Comparison of ENCODE assay signal across 27 cellular contexts in the genomic region with DNA sequence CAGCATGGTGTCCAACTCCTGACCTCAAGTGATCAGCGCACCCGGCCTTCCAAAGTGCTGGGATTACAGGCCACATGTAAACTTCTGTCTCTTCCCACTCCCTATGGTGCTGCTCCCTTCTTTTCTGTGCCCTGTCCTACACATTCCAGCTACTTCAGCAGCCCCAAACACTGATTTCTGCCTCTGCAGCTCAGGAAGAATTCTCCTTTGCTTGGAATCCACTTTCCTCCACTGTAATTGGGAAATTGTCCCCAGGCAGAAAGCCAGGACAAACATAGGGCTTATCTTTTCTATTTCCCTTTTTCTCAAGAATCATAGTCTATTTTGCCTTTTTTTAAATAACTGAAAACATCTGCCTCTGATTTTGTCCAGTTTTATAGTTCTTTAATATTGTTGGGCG. TPM values are rescaled to one million over a fixed set of nuclear protein-coding genes. Genes with fewer than 3 reads are reported as not detected.
DNase-seq lines count a peak whose midpoint lies in the region; ATAC-seq and TF ChIP-seq lines count a peak whose summit lies in the region.
"Had no signal": no experiment of that assay in that cellular context is flagged by ENCODE, and none has a peak within 500 bp of the region (broad histone marks: within the 10 kb centered on the region; RNA-seq: fewer than 3 reads in every experiment).

No MANE protein-coding gene starts in this region.

- no peak overlapping the region for H3K4me3 ChIP-seq in SK-N-SH (ENCODE audit: low read depth in 2 of 2, low read length in 1 of 2)
- no peak overlapping the region for H3K4me3 ChIP-seq in cardiac fibroblast (replicated peaks in 1 of 2; ENCODE audit: low read depth in 2 of 2, low read length in 2 of 2)
- H3K4me3 ChIP-seq in left ventricle myocardium inferior = no peak overlapping the region
- no peak overlapping the region for H3K4me3 ChIP-seq in Peyer's patch
- H3K4me3 ChIP-seq in ascending aorta = no peak overlapping the region
- H3K4me3 ChIP-seq: K562, uterus had no signal

- POLR2A ChIA-PET in SK-N-SH (lab: Yijun Ruan, JAX) = interaction anchor here (0.6 kb wide), 1 partner anchor 32 kb away, joined by 3 read pairs; no protein-coding TSS in a partner anchor

- H4K20me1 ChIP-seq in SK-N-SH (ENCODE audit: insufficient read depth) = no peaks in the 10 kb centered on the region

- no peaks in the 10 kb centered on the region for H3K9me3 ChIP-seq in SK-N-SH
- no peaks in the 10 kb centered on the region for H3K9me3 ChIP-seq in left ventricle myocardium inferior (replicated peaks)
- no peaks in the 10 kb centered on the region for H3K9me3 ChIP-seq in Peyer's patch
- H3K9me3 ChIP-seq in ascending aorta = no peaks in the 10 kb centered on the region
- H3K9me3 ChIP-seq: uterus had no signal

- 83% methylated on average over 3 of the region's 3 CpGs for WGBS in SK-N-SH (ENCODE audit: low lambda C conversion rate)

- TF ChIP-seq POLR2A in Peyer's patch (IDR thresholded peaks at IDR 0.05) = no peak

- H3F3A ChIP-seq in SK-N-SH (replicated peaks; ENCODE audit: insufficient read depth) = no peaks in the 10 kb centered on the region

- no peak for TF ChIP-seq CTCF in SK-N-SH (IDR thresholded peaks at IDR 0.05)
- no peak for TF ChIP-seq CTCF in cardiac fibroblast (IDR thresholded peaks at IDR 0.05; ENCODE audit: low read depth, low read length)
- TF ChIP-seq CTCF in left ventricle myocardium inferior (IDR thresholded peaks at IDR 0.05; ENCODE audit: borderline replicate concordance) = no peak
- TF ChIP-seq CTCF in Peyer's patch (IDR thresholded peaks at IDR 0.05) = no peak
- TF ChIP-seq CTCF in ascending aorta (IDR thresholded peaks at IDR 0.05) = no peak

- no peak; the same call in 2 of the 3 replicates for ATAC-seq in SK-N-SH treated with all-trans-retinoic acid at 6 μM for 48 hours
- ATAC-seq: PC-3 had no signal

- H3K9me2 ChIP-seq in SK-N-SH = no peaks in the 10 kb centered on the region

- DNase-seq in SK-N-SH = no peak
- DNase-seq in cardiac fibroblast (ENCODE audit: low read depth in 2 of 2) = peak; percentile 52 to 89
- DNase-seq in left ventricle myocardium inferior = no peak
- DNase-seq in stromal cell of bone marrow (ENCODE audit: low read depth) = peak; percentile 36
- no peak for DNase-seq in retina
- DNase-seq in Peyer's patch = no peak
- no peak for DNase-seq in ascending aorta (ENCODE audit: low spot score in 2 of 2)
- DNase-seq: activated B cell treated with CpG ODN at 0.5 μM for 24 hours; activated naive CD4-positive, alpha-beta T cell treated with anti-CD3 and anti-CD28 coated beads, Interleukin-2, amount 50 U/mL, for 16 hours; AML-193; anterior cingulate cortex; CD4-positive, alpha-beta memory T cell; head of caudate nucleus; kidney glomerular epithelial cell; mammary epithelial cell; NCI-H2029; NCI-H526; NK-92 treated with Interleukin-12 subunit alpha and Interleukin-12 subunit beta, amount 100 ng/mL, for 24 hours; PC-3; SHP77; stimulated activated naive CD4-positive, alpha-beta T cell; SW 1271; T1000; uterus had no signal

- no peak for TF ChIP-seq EP300 in SK-N-SH (IDR thresholded peaks at IDR 0.05; ENCODE audit: borderline replicate concordance in 1 of 2, low read depth in 1 of 2, low read length in 1 of 2)

- no peak overlapping the region for H2AFZ ChIP-seq in SK-N-SH (ENCODE audit: low read depth)

- H3K4me2 ChIP-seq in SK-N-SH = peak overlapping the region; percentile 15; the same call in 1 of the 2 replicates

- H3K27me3 ChIP-seq in SK-N-SH (ENCODE audit: insufficient read depth) = no peaks in the 10 kb centered on the region
- no peaks in the 10 kb centered on the region for H3K27me3 ChIP-seq in left ventricle myocardium inferior (ENCODE audit: low read depth)
- no peaks in the 10 kb centered on the region for H3K27me3 ChIP-seq in Peyer's patch
- H3K27me3 ChIP-seq in ascending aorta = no peaks in the 10 kb centered on the region
- H3K27me3 ChIP-seq: uterus had no signal

- intact Hi-C loops in left ventricle myocardium inferior (cut with micrococcal nuclease) = no loop called here
- intact Hi-C loops in ascending aorta (cut with DNase I) = no loop called here

- H3K4me1 ChIP-seq in SK-N-SH (ENCODE audit: control insufficient read depth in 1 of 2, insufficient read depth in 2 of 2, low read depth in 1 of 2, low read length in 1 of 2) (no peaks in the 10 kb centered on the region), left ventricle myocardium inferior (no peaks in the 10 kb centered on the region), Peyer's patch (no peaks in the 10 kb centered on the region), ascending aorta (no peaks in the 10 kb centered on the region)
- H3K4me1 ChIP-seq: uterus had no signal

- TF ChIP-seq RAD21 in SK-N-SH (IDR thresholded peaks at IDR 0.05; ENCODE audit: low read length) = no peak

- no peak overlapping the region for H3K9ac ChIP-seq in SK-N-SH

- H3K36me3 ChIP-seq in SK-N-SH (replicated peaks in 1 of 2; ENCODE audit: control insufficient read depth in 1 of 2, insufficient read depth in 2 of 2, low read length in 1 of 2) = no peaks in the 10 kb centered on the region
- no peaks in the 10 kb centered on the region for H3K36me3 ChIP-seq in left ventricle myocardium inferior
- H3K36me3 ChIP-seq in Peyer's patch = no peaks in the 10 kb centered on the region
- H3K36me3 ChIP-seq in ascending aorta = no peaks in the 10 kb centered on the region
- H3K36me3 ChIP-seq: uterus had no signal

- H3K27ac ChIP-seq in SK-N-SH (ENCODE audit: low read depth in 2 of 2, low read length in 1 of 2) (no peak overlapping the region), left ventricle myocardium inferior (replicated peaks) (peak overlapping the region; percentile 69), Peyer's patch (no peak overlapping the region), ascending aorta (no peak overlapping the region)
- H3K27ac ChIP-seq: 22Rv1, uterus had no signal

- H3K79me2 ChIP-seq in SK-N-SH (ENCODE audit: insufficient read depth) = no peaks in the 10 kb centered on the region

- CTCF ChIA-PET in SK-N-SH (lab: Yijun Ruan, JAX) = interaction anchor here (1.0 kb wide), 1 partner anchor 9 kb away, joined by 4 read pairs; no protein-coding TSS in a partner anchor

TF ChIP-seq in SK-N-SH, 30 proteins besides CTCF, POLR2A, EP300 and RAD21:
- no peak for TF ChIP-seq TEAD4 (IDR thresholded peaks at IDR 0.05; ENCODE audit: borderline replicate concordance, insufficient read depth)
- TF ChIP-seq RFX5 (IDR thresholded peaks at IDR 0.05; ENCODE audit: low read length) = no peak
- TF ChIP-seq MXI1 (IDR thresholded peaks at IDR 0.05; ENCODE audit: low read depth, low read length) = no peak
- TF ChIP-seq, protein P1, sequence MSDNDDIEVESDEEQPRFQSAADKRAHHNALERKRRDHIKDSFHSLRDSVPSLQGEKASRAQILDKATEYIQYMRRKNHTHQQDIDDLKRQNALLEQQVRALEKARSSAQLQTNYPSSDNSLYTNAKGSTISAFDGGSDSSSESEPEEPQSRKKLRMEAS (IDR thresholded peaks at IDR 0.05; ENCODE audit: low read depth) = no peak

TF ChIP-seq in SK-N-SH treated with all-trans-retinoic acid at 6 μM for 48 hours, 23 proteins besides CTCF, POLR2A, EP300 and RAD21:
- TF ChIP-seq, protein P2, sequence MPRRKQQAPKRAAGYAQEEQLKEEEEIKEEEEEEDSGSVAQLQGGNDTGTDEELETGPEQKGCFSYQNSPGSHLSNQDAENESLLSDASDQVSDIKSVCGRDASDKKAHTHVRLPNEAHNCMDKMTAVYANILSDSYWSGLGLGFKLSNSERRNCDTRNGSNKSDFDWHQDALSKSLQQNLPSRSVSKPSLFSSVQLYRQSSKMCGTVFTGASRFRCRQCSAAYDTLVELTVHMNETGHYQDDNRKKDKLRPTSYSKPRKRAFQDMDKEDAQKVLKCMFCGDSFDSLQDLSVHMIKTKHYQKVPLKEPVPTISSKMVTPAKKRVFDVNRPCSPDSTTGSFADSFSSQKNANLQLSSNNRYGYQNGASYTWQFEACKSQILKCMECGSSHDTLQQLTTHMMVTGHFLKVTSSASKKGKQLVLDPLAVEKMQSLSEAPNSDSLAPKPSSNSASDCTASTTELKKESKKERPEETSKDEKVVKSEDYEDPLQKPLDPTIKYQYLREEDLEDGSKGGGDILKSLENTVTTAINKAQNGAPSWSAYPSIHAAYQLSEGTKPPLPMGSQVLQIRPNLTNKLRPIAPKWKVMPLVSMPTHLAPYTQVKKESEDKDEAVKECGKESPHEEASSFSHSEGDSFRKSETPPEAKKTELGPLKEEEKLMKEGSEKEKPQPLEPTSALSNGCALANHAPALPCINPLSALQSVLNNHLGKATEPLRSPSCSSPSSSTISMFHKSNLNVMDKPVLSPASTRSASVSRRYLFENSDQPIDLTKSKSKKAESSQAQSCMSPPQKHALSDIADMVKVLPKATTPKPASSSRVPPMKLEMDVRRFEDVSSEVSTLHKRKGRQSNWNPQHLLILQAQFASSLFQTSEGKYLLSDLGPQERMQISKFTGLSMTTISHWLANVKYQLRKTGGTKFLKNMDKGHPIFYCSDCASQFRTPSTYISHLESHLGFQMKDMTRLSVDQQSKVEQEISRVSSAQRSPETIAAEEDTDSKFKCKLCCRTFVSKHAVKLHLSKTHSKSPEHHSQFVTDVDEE (CRISPR knock-in tag; IDR thresholded peaks at IDR 0.05) = no peak
- TF ChIP-seq, protein P3, sequence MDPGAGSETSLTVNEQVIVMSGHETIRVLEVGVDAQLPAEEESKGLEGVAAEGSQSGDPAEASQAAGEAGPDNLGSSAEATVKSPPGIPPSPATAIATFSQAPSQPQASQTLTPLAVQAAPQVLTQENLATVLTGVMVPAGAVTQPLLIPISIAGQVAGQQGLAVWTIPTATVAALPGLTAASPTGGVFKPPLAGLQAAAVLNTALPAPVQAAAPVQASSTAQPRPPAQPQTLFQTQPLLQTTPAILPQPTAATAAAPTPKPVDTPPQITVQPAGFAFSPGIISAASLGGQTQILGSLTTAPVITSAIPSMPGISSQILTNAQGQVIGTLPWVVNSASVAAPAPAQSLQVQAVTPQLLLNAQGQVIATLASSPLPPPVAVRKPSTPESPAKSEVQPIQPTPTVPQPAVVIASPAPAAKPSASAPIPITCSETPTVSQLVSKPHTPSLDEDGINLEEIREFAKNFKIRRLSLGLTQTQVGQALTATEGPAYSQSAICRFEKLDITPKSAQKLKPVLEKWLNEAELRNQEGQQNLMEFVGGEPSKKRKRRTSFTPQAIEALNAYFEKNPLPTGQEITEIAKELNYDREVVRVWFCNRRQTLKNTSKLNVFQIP (CRISPR knock-in tag; IDR thresholded peaks at IDR 0.05; ENCODE audit: borderline replicate concordance, low read depth) = no peak
- no peak for TF ChIP-seq ZFP30 (CRISPR knock-in tag; IDR thresholded peaks at IDR 0.05)

RNA-seq across cellular contexts. Expression of a gene that starts 21.3 kb away (rescaled TPM):
- 56.3 and 63.8 TPM in 2 replicates for polyA plus RNA-seq in SK-N-SH (2012; rRNA removed)
- 63.6 and 66.2 TPM in 2 replicates for polyA plus RNA-seq in SK-N-SH (2012; cell fraction: cytosol; rRNA removed)
- polyA plus RNA-seq in SK-N-SH (2012; cell fraction: nucleus; rRNA removed) = 20.9 and 39.2 TPM in 2 replicates
- total RNA-seq in left ventricle myocardium inferior (58.0 TPM), Peyer's patch (10 to 100 TPM; 31.3 to 84.2 (median 33.2) TPM), ascending aorta (6.9 TPM)

RNA-seq across cellular contexts. Expression of a gene that starts 32.0 kb away (rescaled TPM):
- polyA plus RNA-seq in SK-N-SH (2012; rRNA removed) = 19.1 and 21.8 TPM in 2 replicates
- polyA plus RNA-seq in SK-N-SH (2012; cell fraction: cytosol; rRNA removed) = 9.7 and 15.2 TPM in 2 replicates
- polyA plus RNA-seq in SK-N-SH (2012; cell fraction: nucleus; rRNA removed) = 25.7 and 27.0 TPM in 2 replicates
- total RNA-seq in left ventricle myocardium inferior (13.2 TPM), Peyer's patch (10 to 100 TPM; 12.4 to 28.3 (median 21.2) TPM), ascending aorta (28.9 TPM)

Comparison
In these comparisons a context has a peak if more than half of its experiments do, and no peak if none do; other contexts are left out.
1. DNase-seq: peak in cardiac fibroblast (2 of 2) and stromal cell of bone marrow (single experiment); none in SK-N-SH (single experiment), left ventricle myocardium inferior (single experiment), retina (single experiment), Peyer's patch (0 of 3) and ascending aorta (0 of 2).